ENCODE assay signal across 8 cellular contexts in the genomic region with DNA sequence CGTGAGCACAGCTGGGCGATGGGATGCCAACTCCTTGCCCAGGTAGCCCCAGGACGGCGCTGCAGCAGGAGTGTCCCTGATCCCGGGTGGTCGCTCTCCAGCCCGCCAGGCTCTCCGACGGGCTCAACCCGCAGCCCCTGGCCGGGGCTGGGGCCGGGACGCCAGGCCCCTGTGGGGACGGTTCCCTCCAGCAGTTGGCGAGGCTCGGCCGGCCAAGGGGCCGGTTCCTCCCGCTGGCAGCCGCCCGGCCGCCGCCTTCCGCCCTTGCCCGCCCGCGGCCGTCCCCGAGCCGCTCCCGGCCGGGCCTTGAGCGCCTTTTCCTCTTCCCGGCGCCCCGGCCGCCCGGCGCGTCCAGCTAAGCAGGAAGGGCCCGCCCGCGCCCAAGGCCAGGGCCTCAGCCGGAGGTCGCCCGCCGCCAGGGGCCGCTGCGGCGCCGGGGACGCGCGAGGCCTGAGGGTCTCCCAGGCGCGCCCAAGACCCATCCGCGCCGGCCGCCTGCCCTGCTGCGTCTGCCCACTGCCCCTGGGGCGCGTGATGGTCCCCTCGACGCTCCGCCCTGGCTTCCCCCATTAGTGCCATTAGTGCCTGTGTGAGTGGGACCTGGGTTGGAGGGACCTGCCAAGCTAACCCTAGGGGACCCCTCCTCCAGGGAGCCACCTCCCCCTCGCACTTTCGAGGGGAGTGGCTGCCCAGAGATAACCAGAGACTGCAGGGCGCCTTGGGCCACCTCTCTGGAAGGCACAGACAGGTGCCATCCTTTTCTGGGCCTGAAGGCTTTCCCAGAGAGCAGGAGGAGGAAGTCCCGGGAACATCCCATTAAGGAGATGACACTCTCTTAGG.
DNase-seq lines count a peak whose midpoint lies in the region; ATAC-seq and TF ChIP-seq lines count a peak whose summit lies in the region.

No MANE protein-coding gene starts in this region.

- no peaks in the 10 kb centered on the region for H3K79me2 ChIP-seq in H9 (ENCODE audit: insufficient read depth, low read length)

- H4K5ac ChIP-seq in H9 (ENCODE audit: insufficient read length, low read depth, low read length): no peak overlapping the region

- H2BK20ac ChIP-seq in H9 (ENCODE audit: low read depth, low read length, poor library complexity, severe bottlenecking): no peak overlapping the region

- peaks cover 5 to 27% of the 10 kb centered on the region in 2 experiments for H3K4me1 Mint-ChIP-seq in H9
- H3K4me1 Mint-ChIP-seq in activated T-cell treated with anti-CD3 and anti-CD28 coated beads, Interleukin-2, amount 50 U/mL, for 24 hours (ENCODE audit: low read depth): peaks cover 24% of the 10 kb centered on the region

- no peak overlapping the region for H4K91ac ChIP-seq in H9 (ENCODE audit: insufficient read length, low read depth, low read length)

- no peak overlapping the region for H2AK5ac ChIP-seq in H9 (ENCODE audit: insufficient read length, low read length)

- H3T11ph ChIP-seq in H9 (ENCODE audit: low read length): no peak overlapping the region

- peaks cover 73% of the 10 kb centered on the region for H3K27me3 Mint-ChIP-seq in H9 (ENCODE audit: low read depth)
- peaks cover 36% of the 10 kb centered on the region for H3K27me3 Mint-ChIP-seq in activated T-cell treated with anti-CD3 and anti-CD28 coated beads, Interleukin-2, amount 50 U/mL, for 24 hours

- DNase-seq in AG08395 (ENCODE audit: low spot score) (peak; percentile 73), H9 (peak; percentile 74), glomerular visceral epithelial cell (ENCODE audit: extremely low spot score) (peak; percentile 17), retina (peak; percentile 83), NCI-H1105 (lab: John Stamatoyannopoulos, UW) (no peak)
- peak; percentile 64 for DNase-seq in activated T-cell treated with anti-CD3 and anti-CD28 coated beads, Interleukin-2, amount 50 U/mL, for 24 hours

- no peak overlapping the region for H3K18ac ChIP-seq in H9 (ENCODE audit: insufficient read length, low read depth, low read length)

- H2BK5ac ChIP-seq in H9 (ENCODE audit: insufficient read length, low read length): no peak overlapping the region

- ATAC-seq in GM21619 (IDR thresholded peaks at IDR 0.05; ENCODE audit: unreplicated experiment) (no peak), GM19035 (IDR thresholded peaks at IDR 0.05; ENCODE audit: unreplicated experiment) (no peak)

- no peak overlapping the region for H2BK120ac ChIP-seq in H9 (ENCODE audit: low read depth, low read length, poor library complexity, severe bottlenecking)

- H3K23ac ChIP-seq in H9 (ENCODE audit: insufficient read length, low read depth, low read length): no peak overlapping the region

- no peaks in the 10 kb centered on the region for H3K23me2 ChIP-seq in H9 (ENCODE audit: insufficient read length, low read depth, low read length, poor library complexity, severe bottlenecking)

- peak overlapping the region; percentile 28 for H3K4me2 ChIP-seq in H9 (ENCODE audit: insufficient read depth, insufficient read length, low read length)

- H3K14ac ChIP-seq in H9 (ENCODE audit: insufficient read depth, low read length): no peak overlapping the region

- H2BK15ac ChIP-seq in H9 (ENCODE audit: low read depth, low read length): no peak overlapping the region

- H3K9me3 Mint-ChIP-seq in H9: no peaks in the 10 kb centered on the region; a peak in 1 of 5 replicates
- H3K9me3 Mint-ChIP-seq in activated T-cell treated with anti-CD3 and anti-CD28 coated beads, Interleukin-2, amount 50 U/mL, for 24 hours: no peaks in the 10 kb centered on the region

- H3K27ac ChIP-seq in H9 (ENCODE audit: insufficient read length, low read depth, low read length): no peak overlapping the region

- no peak overlapping the region for H2AFZ ChIP-seq in H9 (ENCODE audit: low read length)

- no peak overlapping the region for H2BK12ac ChIP-seq in H9 (ENCODE audit: insufficient read length, low read depth, low read length)

- no peaks in the 10 kb centered on the region for H4K20me1 ChIP-seq in H9 (ENCODE audit: control insufficient read depth, insufficient read depth, insufficient read length)

- H3K9ac ChIP-seq in H9 (ENCODE audit: extremely low read depth, insufficient read length, low read length): no peak overlapping the region

- H3K27me3 ChIP-seq in H9 (ENCODE audit: insufficient read depth, low read length): peaks cover 12% of the 10 kb centered on the region; the same call in 1 of the 2 replicates

- H3K4ac ChIP-seq in H9 (ENCODE audit: low read depth, low read length): no peak overlapping the region

- no peaks in the 10 kb centered on the region for H3K4me1 ChIP-seq in H9 (ENCODE audit: insufficient read depth, low read length)

- no peaks in the 10 kb centered on the region for H3K9me3 ChIP-seq in H9 (ENCODE audit: control insufficient read depth, low read depth, low read length)

- peak overlapping the region in 1 of 2 experiments; percentile 40; a peak in 1 of 5 replicates for H3K4me3 Mint-ChIP-seq in H9
- H3K4me3 Mint-ChIP-seq in activated T-cell treated with anti-CD3 and anti-CD28 coated beads, Interleukin-2, amount 50 U/mL, for 24 hours: no peak overlapping the region

- no CpG with 5 or more reads among the region's 70 CpGs for WGBS in H9 (ENCODE audit: extremely low coverage, insufficient read length, low lambda C conversion rate)

- no peak overlapping the region for H4K8ac ChIP-seq in H9 (replicated peaks; ENCODE audit: insufficient read length, low read depth, low read length)

- H3K56ac ChIP-seq in H9 (ENCODE audit: insufficient read length, low read depth, low read length): no peak overlapping the region

- no peaks in the 10 kb centered on the region for H3K79me1 ChIP-seq in H9 (ENCODE audit: insufficient read depth, low read depth, low read length, poor library complexity, severe bottlenecking)

- H3K27ac Mint-ChIP-seq in H9: no peak overlapping the region
- H3K27ac Mint-ChIP-seq in activated T-cell treated with anti-CD3 and anti-CD28 coated beads, Interleukin-2, amount 50 U/mL, for 24 hours: no peak overlapping the region

- H3K36me3 Mint-ChIP-seq in H9 (ENCODE audit: insufficient read depth in 1 of 3, low read depth in 3 of 3): no peaks in the 10 kb centered on the region
- no peaks in the 10 kb centered on the region for H3K36me3 Mint-ChIP-seq in activated T-cell treated with anti-CD3 and anti-CD28 coated beads, Interleukin-2, amount 50 U/mL, for 24 hours (ENCODE audit: low read depth)

- TF ChIP-seq CTCF in H9 (conservative IDR thresholded peaks at IDR 0.05): peak; percentile 74
